19 cellular contexts compared by ENCODE assay signal in the genomic region with DNA sequence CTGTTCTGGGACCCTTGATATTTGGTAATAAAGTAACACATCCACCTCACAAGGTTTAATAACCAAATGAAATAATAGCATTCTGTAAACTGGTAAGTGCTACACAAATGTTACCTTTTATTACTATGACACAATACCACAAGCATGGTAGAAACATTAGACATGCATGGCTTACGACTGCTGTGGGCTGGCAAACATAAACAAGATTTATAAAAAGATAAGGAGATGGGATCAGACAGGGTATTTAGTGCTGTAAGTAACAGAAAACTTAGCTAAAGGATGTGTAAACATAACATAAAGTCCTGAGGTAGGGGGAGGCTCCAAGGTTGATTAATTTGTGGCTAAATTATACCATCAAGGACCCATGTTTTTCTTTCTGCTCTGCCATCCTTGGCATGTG.
"Had no signal": no experiment of that assay in that cellular context is flagged by ENCODE, and none has a peak within 500 bp of the region (broad histone marks: within the 10 kb centered on the region; RNA-seq: fewer than 3 reads in every experiment).

No MANE protein-coding gene starts in this region.

- ATAC-seq: activated CD4-positive, CD25-positive, alpha-beta regulatory T cell treated with anti-CD3 and anti-CD28 coated beads, Interleukin-2, amount 50 U/mL, for 24 hours; activated CD8-positive, alpha-beta T cell treated with anti-CD3 and anti-CD28 coated beads for 36 hours; Panc1 had no signal

- DNase-seq: activated CD4-positive, alpha-beta T cell treated with anti-CD3 and anti-CD28 coated beads for 4 hours; activated CD8-positive, alpha-beta memory T cell treated with anti-CD3 and anti-CD28 coated beads, Interleukin-2, amount 50 U/mL, for 4 hours; activated CD8-positive, alpha-beta T cell treated with anti-CD3 and anti-CD28 coated beads for 36 hours; activated effector memory CD4-positive, alpha-beta T cell treated with Interleukin-2 at 50 U/mL for 16 hours; activated naive CD4-positive, alpha-beta T cell; amniotic stem cell; MM.1S; NCI-H1105; NCI-H1436; NCI-H1694 treated with DMSO at 0.1 percent for 48 hours; NCI-H2029 treated with DMSO at 0.1 percent for 48 hours; NCI-H345; NCI-H510A; NCI-H774; OCI-M1; SHP77 treated with DMSO at 0.1 percent for 48 hours had no signal

- H3K27ac ChIP-seq: ascending aorta had no signal

- H3K4me3 ChIP-seq: ascending aorta had no signal

- H3K36me3 ChIP-seq: ascending aorta had no signal

- H3K27me3 ChIP-seq: ascending aorta had no signal

- H3K4me1 ChIP-seq: ascending aorta had no signal

- H3K9me3 ChIP-seq: ascending aorta had no signal
